In the genomic region with DNA sequence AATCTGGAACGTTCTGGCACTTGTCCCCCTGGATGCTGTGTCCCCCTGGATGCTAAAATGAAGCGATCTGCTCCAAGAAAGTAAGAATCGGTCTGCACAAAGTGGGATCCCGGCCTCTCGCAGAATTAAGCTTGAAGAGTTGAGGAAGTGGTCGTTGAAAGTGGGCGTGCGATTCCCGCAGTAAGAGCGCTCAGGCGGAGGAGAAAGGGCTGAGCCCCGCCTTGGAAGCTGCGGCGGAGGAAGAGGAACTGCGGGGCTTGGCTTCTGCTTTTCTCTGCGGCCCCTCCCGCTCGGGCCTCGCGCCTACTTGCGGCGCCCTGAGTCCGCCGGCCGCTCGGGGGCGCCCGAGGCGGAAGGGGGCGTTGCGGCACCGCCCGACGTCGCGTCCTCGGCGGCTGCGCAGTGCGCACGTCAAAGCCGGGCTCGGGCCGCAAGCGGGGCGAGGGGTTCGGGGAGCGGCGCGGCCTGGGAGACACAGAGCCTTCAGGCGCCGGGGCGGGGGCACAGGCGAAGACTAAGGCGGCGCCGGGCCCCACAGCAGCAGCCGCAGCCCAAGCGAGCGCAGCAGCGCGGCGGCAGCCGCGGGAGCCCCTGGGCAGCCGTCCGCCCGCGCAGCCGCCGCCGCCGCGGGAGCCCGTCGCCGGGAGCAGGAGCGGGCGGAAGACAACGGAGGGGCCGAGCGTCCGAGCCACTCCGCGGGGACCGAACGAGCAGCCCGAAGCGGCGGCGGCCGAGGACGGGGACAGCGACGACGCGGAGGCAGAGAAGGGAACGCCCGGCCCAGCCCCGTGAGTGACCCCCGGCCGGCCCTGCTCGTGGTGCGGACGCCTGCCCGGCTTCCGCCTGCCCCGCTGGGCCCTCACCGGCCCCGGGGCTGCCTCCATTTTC, we compare ENCODE assay signal across 8 cellular contexts. TPM values are rescaled to one million over a fixed set of nuclear protein-coding genes. Genes with fewer than 3 reads are reported as not detected.
DNase-seq lines count a peak whose midpoint lies in the region; ATAC-seq and TF ChIP-seq lines count a peak whose summit lies in the region.

A gene (plus strand): TSS at position 400 of the 888 bp plus-strand sequence. CDS start 47,160 bp downstream, outside the sequence.

- peaks cover 12% of the 10 kb centered on the region for H3K36me3 Mint-ChIP-seq in nephron progenitor cell (ENCODE audit: low read depth)

- H3K4me1 Mint-ChIP-seq in nephron progenitor cell, result peaks cover 35% of the 10 kb centered on the region
- peaks cover 48% of the 10 kb centered on the region for H3K4me1 Mint-ChIP-seq in stimulated activated naive CD8-positive, alpha-beta T cell treated with anti-CD3 and anti-CD28 coated beads, Interleukin-15, amount 100 ng/mL, for 72 hours

- peak within 1 kb of the TSS; percentile 91 for H3K27ac ChIP-seq in RWPE2 (ENCODE audit: poor library complexity, severe bottlenecking)

- H3K4me3 Mint-ChIP-seq in nephron progenitor cell, result peak within 1 kb of the TSS; percentile 96
- H3K4me3 Mint-ChIP-seq in stimulated activated naive CD8-positive, alpha-beta T cell treated with anti-CD3 and anti-CD28 coated beads, Interleukin-15, amount 100 ng/mL, for 72 hours, result peak within 1 kb of the TSS; percentile 96 to 99

- H3K9me3 Mint-ChIP-seq in nephron progenitor cell, result no peaks in the 10 kb centered on the region
- H3K9me3 Mint-ChIP-seq in stimulated activated naive CD8-positive, alpha-beta T cell treated with anti-CD3 and anti-CD28 coated beads, Interleukin-15, amount 100 ng/mL, for 72 hours, result no peaks in the 10 kb centered on the region

- peak within 1 kb of the TSS; percentile 98 for H3K4me3 ChIP-seq in RWPE2 (ENCODE audit: severe bottlenecking)
- peak within 1 kb of the TSS; percentile 84 for H3K4me3 ChIP-seq in fibroblast of the aortic adventitia (ENCODE audit: low read depth, low read length)

- no peaks in the 10 kb centered on the region for H3K9me3 ChIP-seq in RWPE2 (ENCODE audit: severe bottlenecking)

- H3K27ac Mint-ChIP-seq in nephron progenitor cell, result peak within 1 kb of the TSS; percentile 73
- H3K27ac Mint-ChIP-seq in stimulated activated naive CD8-positive, alpha-beta T cell treated with anti-CD3 and anti-CD28 coated beads, Interleukin-15, amount 100 ng/mL, for 72 hours, result peak within 1 kb of the TSS; percentile 91 to 95

- peak; percentile 78 for ATAC-seq in RWPE2 (ENCODE audit: low read depth)
- ATAC-seq in stimulated activated naive CD8-positive, alpha-beta T cell treated with anti-CD3 and anti-CD28 coated beads, Interleukin-15, amount 100 ng/mL, for 72 hours, result peak; percentile 87

- peak; percentile 89 for DNase-seq in EL
- DNase-seq in GOT3 (lab: John Stamatoyannopoulos, UW), result peak; percentile 76
- peak; percentile 79 for DNase-seq in RWPE2 (ENCODE audit: low spot score)
- peak; percentile 83 for DNase-seq in activated T-helper 9 cell treated with anti-CD3 and anti-CD28 coated beads, Interleukin-2, amount 50 U/mL, for 16 hours (ENCODE audit: low read depth)
- DNase-seq in fibroblast of the aortic adventitia (ENCODE audit: low read depth), result peak; percentile 79
- peak; percentile 89 for DNase-seq in nephron progenitor cell
- peak; percentile 89 for DNase-seq in stimulated activated naive CD8-positive, alpha-beta T cell treated with anti-CD3 and anti-CD28 coated beads, Interleukin-15, amount 100 ng/mL, for 72 hours

- TF ChIP-seq CTCF in LNCAP (IDR thresholded peaks at IDR 0.05), result peak; percentile 83
- peak; percentile 97 for TF ChIP-seq CTCF in RWPE2 (IDR thresholded peaks at IDR 0.05; ENCODE audit: poor library complexity, severe bottlenecking)
- peak; percentile 57 for TF ChIP-seq CTCF in fibroblast of the aortic adventitia (IDR thresholded peaks at IDR 0.05; ENCODE audit: insufficient read depth, low read length)
- peak; percentile 55 for TF ChIP-seq CTCF in nephron progenitor cell (IDR thresholded peaks at IDR 0.05)

- no peaks in the 10 kb centered on the region for H3K27me3 ChIP-seq in RWPE2 (ENCODE audit: insufficient read depth, poor library complexity, severe bottlenecking)

- H3K4me1 ChIP-seq in RWPE2 (ENCODE audit: insufficient read depth, poor library complexity, severe bottlenecking), result peaks cover 28% of the 10 kb centered on the region

- H3K27me3 Mint-ChIP-seq in nephron progenitor cell (ENCODE audit: low read depth, poor library complexity), result peaks cover 9% of the 10 kb centered on the region
- H3K27me3 Mint-ChIP-seq in stimulated activated naive CD8-positive, alpha-beta T cell treated with anti-CD3 and anti-CD28 coated beads, Interleukin-15, amount 100 ng/mL, for 72 hours, result no peaks in the 10 kb centered on the region

- peaks cover 29% of the 10 kb centered on the region for H3K36me3 ChIP-seq in RWPE2 (ENCODE audit: low read depth)

RNA-seq across cellular contexts. Expression of the gene that starts here (rescaled TPM):
- total RNA-seq in fibroblast of the aortic adventitia (ENCODE audit: low replicate concordance), result 61.3 and 68.5 TPM in 2 replicates

Comparison
In these comparisons a context has a peak if more than half of its experiments do, and no peak if none do; other contexts are left out.
1. Peak in every context shown above with its lines: DNase-seq, ATAC-seq, H3K4me3 ChIP-seq and H3K27ac ChIP-seq.